In the genomic region with DNA sequence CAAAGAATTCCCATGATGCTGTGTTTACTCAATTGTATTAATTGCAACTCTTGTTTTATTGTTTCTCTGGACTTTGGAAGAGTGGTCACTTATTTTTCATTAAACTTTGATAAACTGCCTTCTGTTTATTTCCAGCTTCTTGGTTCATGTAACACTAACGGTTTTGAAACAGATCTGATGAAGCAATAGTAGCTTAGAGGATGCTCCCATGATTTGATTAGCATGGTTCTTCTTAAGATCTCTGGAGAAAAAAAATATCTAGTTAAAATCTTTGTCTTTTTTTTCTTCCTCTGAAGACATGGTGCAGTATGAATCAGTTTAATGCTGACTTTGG, we compare ENCODE assay signal across 10 cellular contexts.
DNase-seq lines count a peak whose midpoint lies in the region; ATAC-seq, FAIRE-seq and TF ChIP-seq lines count a peak whose summit lies in the region.
"Had no signal": no experiment of that assay in that cellular context is flagged by ENCODE, and none has a peak within 500 bp of the region (broad histone marks: within the 10 kb centered on the region; RNA-seq: fewer than 3 reads in every experiment).

No MANE protein-coding gene starts in this region.

- no peak for TF ChIP-seq CTCF in cardiac muscle cell (IDR thresholded peaks at IDR 0.05; ENCODE audit: low read depth, low read length)
- TF ChIP-seq CTCF in astrocyte (IDR thresholded peaks at IDR 0.05; ENCODE audit: insufficient read depth, low read depth, low read length) = no peak
- TF ChIP-seq CTCF in vagina (IDR thresholded peaks at IDR 0.05) = no peak
- no peak for TF ChIP-seq CTCF in WTC11 (IDR thresholded peaks at IDR 0.05)
- TF ChIP-seq CTCF in omental fat pad (IDR thresholded peaks at IDR 0.05) = no peak

- POLR2A ChIA-PET in WTC11 (lab: Charles Lee) = no interaction called here

- no peak for DNase-seq in cardiac muscle cell (ENCODE audit: low read depth in 1 of 2, low spot score in 1 of 2)
- DNase-seq in left ventricle myocardium superior = no peak
- no peak for DNase-seq in astrocyte (ENCODE audit: low read depth)
- no peak for DNase-seq in vagina (ENCODE audit: extremely low spot score in 2 of 2)
- DNase-seq in WTC11 (ENCODE audit: low spot score) = no peak
- no peak for DNase-seq in omental fat pad (ENCODE audit: low spot score)
- no peak for DNase-seq in SW 1271 (lab: John Stamatoyannopoulos, UW)

- H3K9ac ChIP-seq in astrocyte (ENCODE audit: low read length) = peak overlapping the region; percentile 65
- H3K9ac ChIP-seq: BLaER1 had no signal

- H3K4me3 Mint-ChIP-seq in astrocyte (ENCODE audit: unreplicated experiment) (peak overlapping the region; percentile 34), WTC11 (no peak overlapping the region)
- H3K4me3 Mint-ChIP-seq: activated naive CD4-positive, alpha-beta T cell treated with anti-CD3 and anti-CD28 coated beads for 36 hours had no signal

- H3K27ac ChIP-seq in cardiac muscle cell = peak overlapping the region; percentile 55
- peak overlapping the region; percentile 94 for H3K27ac ChIP-seq in astrocyte (ENCODE audit: low read depth, low read length)
- H3K27ac ChIP-seq in mesodermal cell (ENCODE audit: low read depth, low read length, severe bottlenecking) = peak overlapping the region; percentile 96
- H3K27ac ChIP-seq in vagina = peak overlapping the region; percentile 60
- H3K27ac ChIP-seq: BLaER1 had no signal

- ATAC-seq in left ventricle myocardium superior = no peak
- ATAC-seq in WTC11 = no peak
- ATAC-seq in omental fat pad (ENCODE audit: low FRiP score) = no peak

- H3K4me1 Mint-ChIP-seq in astrocyte (ENCODE audit: low read depth, unreplicated experiment) (peaks cover 65% of the 10 kb centered on the region), WTC11 (peaks cover 73% of the 10 kb centered on the region)

- peaks cover 10% of the 10 kb centered on the region for H3K4me1 ChIP-seq in cardiac muscle cell (ENCODE audit: low read depth)
- H3K4me1 ChIP-seq in astrocyte (ENCODE audit: insufficient read depth, low read length) = peaks cover 54% of the 10 kb centered on the region
- H3K4me1 ChIP-seq in mesodermal cell (ENCODE audit: control insufficient read depth, insufficient read depth, low read length, poor library complexity, severe bottlenecking) = peaks cover 57% of the 10 kb centered on the region
- peaks cover 68% of the 10 kb centered on the region for H3K4me1 ChIP-seq in vagina
- H3K4me1 ChIP-seq: BLaER1 had no signal

- H3K27ac Mint-ChIP-seq in astrocyte (ENCODE audit: unreplicated experiment) (peak overlapping the region; percentile 97), WTC11 (no peak overlapping the region)
- H3K27ac Mint-ChIP-seq: activated naive CD4-positive, alpha-beta T cell treated with anti-CD3 and anti-CD28 coated beads for 36 hours had no signal

- H2AFZ ChIP-seq in astrocyte (ENCODE audit: low read depth, low read length) = no peak overlapping the region

- H3K79me2 ChIP-seq in astrocyte (ENCODE audit: insufficient read depth, low read length) = peaks cover 88% of the 10 kb centered on the region

- no peak overlapping the region for H3K4me3 ChIP-seq in cardiac muscle cell
- H3K4me3 ChIP-seq in astrocyte (ENCODE audit: insufficient read depth, low read depth, low read length) = no peak overlapping the region
- H3K4me3 ChIP-seq in mesodermal cell (ENCODE audit: extremely low read depth, insufficient read depth, low read length, poor library complexity, severe bottlenecking) = no peak overlapping the region
- no peak overlapping the region for H3K4me3 ChIP-seq in vagina
- H3K4me3 ChIP-seq: BLaER1 had no signal

- peaks cover 47% of the 10 kb centered on the region for H4K20me1 ChIP-seq in astrocyte (ENCODE audit: insufficient read depth, low read length)

- CTCF ChIA-PET in WTC11 (lab: Charles Lee) = interaction anchor here (1.4 kb wide), 1 partner anchor 10 kb away, joined by 4 read pairs; no protein-coding TSS in a partner anchor

- H3K36me3 ChIP-seq in cardiac muscle cell = no peaks in the 10 kb centered on the region
- peaks cover 17% of the 10 kb centered on the region for H3K36me3 ChIP-seq in astrocyte (ENCODE audit: insufficient read depth, low read length)
- H3K36me3 ChIP-seq in mesodermal cell (ENCODE audit: control insufficient read depth, insufficient read depth, low read length) = peaks cover 64% of the 10 kb centered on the region
- H3K36me3 ChIP-seq in vagina = no peaks in the 10 kb centered on the region

- H3K9me3 ChIP-seq in cardiac muscle cell (ENCODE audit: low read depth) (no peaks in the 10 kb centered on the region), astrocyte (ENCODE audit: insufficient read depth, low read depth, low read length) (no peaks in the 10 kb centered on the region), mesodermal cell (ENCODE audit: control insufficient read depth, low read length) (no peaks in the 10 kb centered on the region), vagina (no peaks in the 10 kb centered on the region)
- H3K9me3 ChIP-seq: BLaER1 had no signal

- no peaks in the 10 kb centered on the region for H3K27me3 ChIP-seq in cardiac muscle cell
- H3K27me3 ChIP-seq in astrocyte (ENCODE audit: insufficient read depth, low read length) = no peaks in the 10 kb centered on the region
- no peaks in the 10 kb centered on the region for H3K27me3 ChIP-seq in vagina
- H3K27me3 ChIP-seq: BLaER1 had no signal

- intact Hi-C loops in left ventricle myocardium superior (cut with micrococcal nuclease) = no loop called here
- intact Hi-C loops in vagina (cut with DNase I) = loop anchor here (10.0 kb wide), 1 partner anchor 135 kb away; no protein-coding TSS in a partner anchor

- H3K36me3 Mint-ChIP-seq in astrocyte (ENCODE audit: low read depth, unreplicated experiment) (peaks cover 17% of the 10 kb centered on the region), WTC11 (peaks cover 3% of the 10 kb centered on the region; the same call in 1 of the 2 replicates)

- TF ChIP-seq POLR2A in vagina (IDR thresholded peaks at IDR 0.05) = no peak

- H3K4me2 ChIP-seq in astrocyte (ENCODE audit: low read length) = peak overlapping the region; percentile 71
- H3K4me2 ChIP-seq: BLaER1 had no signal

- H3K9me3 Mint-ChIP-seq in astrocyte (ENCODE audit: unreplicated experiment) (no peaks in the 10 kb centered on the region), WTC11 (no peaks in the 10 kb centered on the region)
- H3K9me3 Mint-ChIP-seq: activated naive CD4-positive, alpha-beta T cell treated with anti-CD3 and anti-CD28 coated beads for 36 hours had no signal

- H3K27me3 Mint-ChIP-seq in astrocyte (ENCODE audit: low read depth, unreplicated experiment) (no peaks in the 10 kb centered on the region), WTC11 (ENCODE audit: low read depth) (no peaks in the 10 kb centered on the region)

- peak; percentile 43 for FAIRE-seq in astrocyte (lab: Jason Lieb, UNC)

- WGBS in mesodermal cell (ENCODE audit: insufficient coverage in 2 of 2), 2 experiments = 100% methylated on average over 1 of the region's 1 CpG; no CpG with 5 or more reads in 1 of the 2 experiments

TF ChIP-seq in WTC11, 78 proteins besides CTCF, POLR2A, EP300 and RAD21 (continues in another document):
- no peak for TF ChIP-seq NR1H2 (CRISPR knock-in tag; IDR thresholded peaks at IDR 0.05)
- no peak for TF ChIP-seq CREB1 (CRISPR knock-in tag; IDR thresholded peaks at IDR 0.05)
- no peak for TF ChIP-seq MYBL2 (CRISPR knock-in tag; IDR thresholded peaks at IDR 0.05)
- TF ChIP-seq ZNF425 (CRISPR knock-in tag; conservative IDR thresholded peaks at IDR 0.05) = no peak
- TF ChIP-seq ZNF121 (CRISPR knock-in tag; IDR thresholded peaks at IDR 0.05) = no peak
- no peak for TF ChIP-seq GTF2I (CRISPR knock-in tag; conservative IDR thresholded peaks at IDR 0.05)
- TF ChIP-seq NFYB (CRISPR knock-in tag; conservative IDR thresholded peaks at IDR 0.05; ENCODE audit: low read depth) = no peak
- TF ChIP-seq, protein P1, sequence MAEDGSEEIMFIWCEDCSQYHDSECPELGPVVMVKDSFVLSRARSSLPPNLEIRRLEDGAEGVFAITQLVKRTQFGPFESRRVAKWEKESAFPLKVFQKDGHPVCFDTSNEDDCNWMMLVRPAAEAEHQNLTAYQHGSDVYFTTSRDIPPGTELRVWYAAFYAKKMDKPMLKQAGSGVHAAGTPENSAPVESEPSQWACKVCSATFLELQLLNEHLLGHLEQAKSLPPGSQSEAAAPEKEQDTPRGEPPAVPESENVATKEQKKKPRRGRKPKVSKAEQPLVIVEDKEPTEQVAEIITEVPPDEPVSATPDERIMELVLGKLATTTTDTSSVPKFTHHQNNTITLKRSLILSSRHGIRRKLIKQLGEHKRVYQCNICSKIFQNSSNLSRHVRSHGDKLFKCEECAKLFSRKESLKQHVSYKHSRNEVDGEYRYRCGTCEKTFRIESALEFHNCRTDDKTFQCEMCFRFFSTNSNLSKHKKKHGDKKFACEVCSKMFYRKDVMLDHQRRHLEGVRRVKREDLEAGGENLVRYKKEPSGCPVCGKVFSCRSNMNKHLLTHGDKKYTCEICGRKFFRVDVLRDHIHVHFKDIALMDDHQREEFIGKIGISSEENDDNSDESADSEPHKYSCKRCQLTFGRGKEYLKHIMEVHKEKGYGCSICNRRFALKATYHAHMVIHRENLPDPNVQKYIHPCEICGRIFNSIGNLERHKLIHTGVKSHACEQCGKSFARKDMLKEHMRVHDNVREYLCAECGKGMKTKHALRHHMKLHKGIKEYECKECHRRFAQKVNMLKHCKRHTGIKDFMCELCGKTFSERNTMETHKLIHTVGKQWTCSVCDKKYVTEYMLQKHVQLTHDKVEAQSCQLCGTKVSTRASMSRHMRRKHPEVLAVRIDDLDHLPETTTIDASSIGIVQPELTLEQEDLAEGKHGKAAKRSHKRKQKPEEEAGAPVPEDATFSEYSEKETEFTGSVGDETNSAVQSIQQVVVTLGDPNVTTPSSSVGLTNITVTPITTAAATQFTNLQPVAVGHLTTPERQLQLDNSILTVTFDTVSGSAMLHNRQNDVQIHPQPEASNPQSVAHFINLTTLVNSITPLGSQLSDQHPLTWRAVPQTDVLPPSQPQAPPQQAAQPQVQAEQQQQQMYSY (CRISPR knock-in tag; IDR thresholded peaks at IDR 0.05) = no peak
- no peak for TF ChIP-seq NFE2L1 (CRISPR knock-in tag; IDR thresholded peaks at IDR 0.05)
